ENCODE assay signal across 11 cellular contexts in the genomic region with DNA sequence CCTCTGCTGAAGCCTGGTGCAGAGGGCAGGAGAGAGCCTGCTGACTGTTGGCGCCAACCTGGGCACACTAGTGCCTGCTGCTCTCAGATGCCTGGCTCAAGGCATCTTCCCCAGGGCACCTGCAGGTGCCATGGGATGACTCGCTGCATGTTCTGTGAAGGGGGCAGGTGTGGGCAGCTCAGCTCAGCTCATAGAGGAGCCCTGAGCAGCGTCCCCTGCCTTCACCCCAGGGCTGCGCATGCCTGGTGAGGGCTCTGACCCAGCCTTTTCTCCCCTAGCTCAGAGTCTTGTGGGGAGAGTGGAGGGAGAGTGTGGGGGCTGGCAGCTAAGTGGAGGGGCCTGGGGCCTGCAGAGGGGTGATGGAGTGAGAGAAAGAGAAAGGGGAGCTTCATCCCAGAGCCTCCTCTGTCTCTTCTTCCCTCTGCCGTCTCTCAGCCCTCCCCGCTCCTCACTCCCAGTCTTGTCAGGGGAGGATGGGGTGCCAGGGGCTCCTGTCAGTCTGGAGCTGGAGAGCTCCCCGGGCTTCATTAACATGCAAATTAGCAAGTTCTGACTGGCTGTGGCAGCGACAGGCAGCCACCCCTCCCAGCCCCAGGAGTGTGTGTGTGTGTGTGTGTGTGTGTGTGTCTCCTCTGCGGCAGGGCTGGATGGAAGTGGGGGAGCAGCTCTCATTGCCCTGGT. TPM values are rescaled to one million over a fixed set of nuclear protein-coding genes. Genes with fewer than 3 reads are reported as not detected.
DNase-seq lines count a peak whose midpoint lies in the region; ATAC-seq and TF ChIP-seq lines count a peak whose summit lies in the region.
"Had no signal": no experiment of that assay in that cellular context is flagged by ENCODE, and none has a peak within 500 bp of the region (broad histone marks: within the 10 kb centered on the region; RNA-seq: fewer than 3 reads in every experiment).

No MANE protein-coding gene starts in this region.

- no peaks in the 10 kb centered on the region for H3K9me3 Mint-ChIP-seq in progenitor cell of endocrine pancreas (ENCODE audit: low read depth)

- H3K4me1 ChIP-seq in foreskin keratinocyte: no peaks in the 10 kb centered on the region

- peak; percentile 27 for TF ChIP-seq CTCF in foreskin keratinocyte (conservative IDR thresholded peaks at IDR 0.05)
- TF ChIP-seq CTCF in progenitor cell of endocrine pancreas (IDR thresholded peaks at IDR 0.05; ENCODE audit: unreplicated experiment): peak; percentile 18

- no peak overlapping the region for H3K27ac ChIP-seq in foreskin keratinocyte
- H3K27ac ChIP-seq: heart left ventricle had no signal

- no peaks in the 10 kb centered on the region for H3K36me3 Mint-ChIP-seq in progenitor cell of endocrine pancreas (ENCODE audit: insufficient read depth)

- peaks cover 4% of the 10 kb centered on the region for H3K4me1 Mint-ChIP-seq in progenitor cell of endocrine pancreas (ENCODE audit: low read depth)

- DNase-seq in NCI-H524 (lab: John Stamatoyannopoulos, UW) (peak; percentile 43 to 65), NCI-H524 treated with DMSO at 0.1 percent for 48 hours (lab: John Stamatoyannopoulos, UW) (no peak), NCI-H526 treated with DMSO at 0.1 percent for 48 hours (lab: John Stamatoyannopoulos, UW) (peak; percentile 87), foreskin keratinocyte (no peak), progenitor cell of endocrine pancreas (ENCODE audit: low spot score, unreplicated experiment) (no peak), OCI-M2 (lab: John Stamatoyannopoulos, UW; ENCODE audit: unreplicated experiment) (no peak), LoVo (ENCODE audit: low spot score) (no peak)
- no peak for DNase-seq in stimulated activated CD4-positive, alpha-beta T cell treated with anti-CD3 and anti-CD28 coated beads, Interleukin-4, amount 100 ng/mL, for 1 hour
- DNase-seq: aorta, heart left ventricle had no signal

- peak; percentile 45 for ATAC-seq in foreskin keratinocyte

- peaks cover 45% of the 10 kb centered on the region for H3K27me3 Mint-ChIP-seq in progenitor cell of endocrine pancreas

- H3K27ac Mint-ChIP-seq in progenitor cell of endocrine pancreas: peak overlapping the region; percentile 8

- no peak overlapping the region for H3K4me3 Mint-ChIP-seq in progenitor cell of endocrine pancreas (ENCODE audit: low read depth)

- peaks cover 83% of the 10 kb centered on the region for H3K27me3 ChIP-seq in foreskin keratinocyte

RNA-seq across cellular contexts. Expression of a gene that starts 33.8 kb away (rescaled TPM):
- 0.07 TPM in 1 of 2 replicates, not detected in the other for total RNA-seq in foreskin keratinocyte
- 0.04 and 0.11 TPM in 2 replicates for polyA plus RNA-seq in foreskin keratinocyte
- total RNA-seq in progenitor cell of endocrine pancreas: 2.8 and 2.9 TPM in 2 replicates
- polyA plus RNA-seq: AG04450 had no signal

Comparison
In these comparisons a context has a peak if more than half of its experiments do, and no peak if none do; other contexts are left out.
1. DNase-seq: peak in NCI-H524 (2 of 2) and NCI-H526 treated with DMSO at 0.1 percent for 48 hours (single experiment); none in NCI-H524 treated with DMSO at 0.1 percent for 48 hours (single experiment), foreskin keratinocyte (0 of 2), progenitor cell of endocrine pancreas (single experiment), stimulated activated CD4-positive, alpha-beta T cell treated with anti-CD3 and anti-CD28 coated beads, Interleukin-4, amount 100 ng/mL, for 1 hour (single experiment), OCI-M2 (single experiment) and LoVo (single experiment).